ENCODE assay signal across 8 cellular contexts in genomic region chr10:119305860-119306513, GRCh38.
DNase-seq lines count a peak whose midpoint lies in the region; ATAC-seq and TF ChIP-seq lines count a peak whose summit lies in the region.

No MANE protein-coding gene starts in this region.

- peaks cover 49% of the 10 kb centered on the region for H3K79me2 ChIP-seq in MM.1S (ENCODE audit: low read length)

- H3K9me3 Mint-ChIP-seq in activated CD4-positive, alpha-beta T cell treated with anti-CD3 and anti-CD28 coated beads for 36 hours (ENCODE audit: low read depth): no peaks in the 10 kb centered on the region
- H3K9me3 Mint-ChIP-seq in natural killer cell: no peaks in the 10 kb centered on the region
- no peaks in the 10 kb centered on the region for H3K9me3 Mint-ChIP-seq in stimulated activated naive CD8-positive, alpha-beta T cell treated with anti-CD3 and anti-CD28 coated beads, Interleukin-15, amount 100 ng/mL, for 72 hours

- H3K4me1 Mint-ChIP-seq in activated CD4-positive, alpha-beta T cell treated with anti-CD3 and anti-CD28 coated beads for 36 hours: peaks cover 79% of the 10 kb centered on the region
- H3K4me1 Mint-ChIP-seq in natural killer cell: peaks cover 84 to 95% of the 10 kb centered on the region in 2 donors
- H3K4me1 Mint-ChIP-seq in stimulated activated naive CD8-positive, alpha-beta T cell treated with anti-CD3 and anti-CD28 coated beads, Interleukin-15, amount 100 ng/mL, for 72 hours: peaks cover 100% of the 10 kb centered on the region

- CTCF ChIA-PET in activated CD4-positive, alpha-beta T cell treated with anti-CD3 and anti-CD28 coated beads for 36 hours (lab: Charles Lee): interaction anchor here (0.6 to 3.9 kb wide), 8 partner anchors 10 to 113 kb away, joined by 3 to 35 read pairs (median 4); partner anchors contain the start of gene GRK5

- H3K4me1 ChIP-seq in MM.1S (ENCODE audit: low read length): peaks cover 47% of the 10 kb centered on the region

- DNase-seq in HCEC 1CT (peak; percentile 99), MM.1S (peak; percentile 86), coronary artery (ENCODE audit: low spot score) (peak; percentile 86), natural killer cell (peak; percentile 81), NCI-H526 treated with DMSO at 0.1 percent for 48 hours (lab: John Stamatoyannopoulos, UW) (no peak)
- peak; percentile 93 for DNase-seq in activated CD4-positive, alpha-beta T cell treated with anti-CD3 and anti-CD28 coated beads for 36 hours
- DNase-seq in stimulated activated naive CD8-positive, alpha-beta T cell treated with anti-CD3 and anti-CD28 coated beads, Interleukin-15, amount 100 ng/mL, for 72 hours: peak; percentile 87 to 95

- H3F3A ChIP-seq in MM.1S (ENCODE audit: insufficient read depth, low read length): peaks cover 20% of the 10 kb centered on the region

- peak overlapping the region; percentile 95 for H3K9ac ChIP-seq in MM.1S (ENCODE audit: low read length)

- H3K4me2 ChIP-seq in MM.1S (ENCODE audit: low read depth, low read length): peak overlapping the region; percentile 100

- H3K9me2 ChIP-seq in MM.1S (replicated peaks; ENCODE audit: insufficient read depth, low read length): no peaks in the 10 kb centered on the region

- POLR2A ChIA-PET in activated CD4-positive, alpha-beta T cell treated with anti-CD3 and anti-CD28 coated beads for 36 hours (lab: Charles Lee): interaction anchor here (0.6 to 1.4 kb wide), 5 partner anchors 10 to 551 kb away, joined by 3 to 8 read pairs (median 3); partner anchors contain the start of genes CACUL1 and GRK5

- no peaks in the 10 kb centered on the region for H3K36me3 Mint-ChIP-seq in activated CD4-positive, alpha-beta T cell treated with anti-CD3 and anti-CD28 coated beads for 36 hours (ENCODE audit: low read depth)
- no peaks in the 10 kb centered on the region for H3K36me3 Mint-ChIP-seq in natural killer cell

- H3K27me3 Mint-ChIP-seq in activated CD4-positive, alpha-beta T cell treated with anti-CD3 and anti-CD28 coated beads for 36 hours: peaks cover 2% of the 10 kb centered on the region
- peaks cover 0 to under 1% of the 10 kb centered on the region in 2 donors for H3K27me3 Mint-ChIP-seq in natural killer cell (ENCODE audit: low read depth in 2 of 2)
- peaks cover 7% of the 10 kb centered on the region for H3K27me3 Mint-ChIP-seq in stimulated activated naive CD8-positive, alpha-beta T cell treated with anti-CD3 and anti-CD28 coated beads, Interleukin-15, amount 100 ng/mL, for 72 hours

- intact Hi-C loops in activated CD4-positive, alpha-beta T cell treated with anti-CD3 and anti-CD28 coated beads for 36 hours (cut with DNase I, micrococcal nuclease): loop anchor here (1.0 to 10.0 kb wide), 19 partner anchors 9 to 1651 kb away; partner anchors contain the start of genes GRK5 (in 2 of the 2), RGS10 (in 2 of the 2), BAG3 (in 1 of the 2) and CACUL1 (in 1 of the 2)
- intact Hi-C loops in natural killer cell (cut with micrococcal nuclease): loop anchor here (1.0 to 5.0 kb wide), 5 partner anchors 17 to 174 kb away; partner anchors contain the start of gene GRK5

- no peaks in the 10 kb centered on the region for H3K36me3 ChIP-seq in MM.1S (replicated peaks; ENCODE audit: insufficient read depth, low read length)

- H3K27ac Mint-ChIP-seq in activated CD4-positive, alpha-beta T cell treated with anti-CD3 and anti-CD28 coated beads for 36 hours: peak overlapping the region; percentile 100
- H3K27ac Mint-ChIP-seq in natural killer cell: peak overlapping the region; percentile 92
- peak overlapping the region; percentile 91 to 94 for H3K27ac Mint-ChIP-seq in stimulated activated naive CD8-positive, alpha-beta T cell treated with anti-CD3 and anti-CD28 coated beads, Interleukin-15, amount 100 ng/mL, for 72 hours

- no peaks in the 10 kb centered on the region for H3K27me3 ChIP-seq in MM.1S (replicated peaks; ENCODE audit: insufficient read depth, low read length)

- peak overlapping the region; percentile 81 for H3K4me3 ChIP-seq in MM.1S (ENCODE audit: low read length)
- H3K4me3 ChIP-seq in coronary artery: no peak overlapping the region

- peak; percentile 34 for TF ChIP-seq POLR2A in GM10847 (IDR thresholded peaks at IDR 0.05; ENCODE audit: extremely low read depth, insufficient read length)

- TF ChIP-seq CTCF in MM.1S (IDR thresholded peaks at IDR 0.05; ENCODE audit: low read length) (no peak), coronary artery (IDR thresholded peaks at IDR 0.05) (no peak), natural killer cell (IDR thresholded peaks at IDR 0.05) (no peak)

- no peaks in the 10 kb centered on the region for H3K9me3 ChIP-seq in MM.1S (replicated peaks; ENCODE audit: insufficient read depth, low read length)

- peak overlapping the region; percentile 98 for H3K27ac ChIP-seq in MM.1S (ENCODE audit: low read length)
- peak overlapping the region; percentile 41 to 84 for H3K27ac ChIP-seq in coronary artery

- ATAC-seq in activated CD4-positive, alpha-beta T cell treated with anti-CD3 and anti-CD28 coated beads for 36 hours: peak; percentile 73
- ATAC-seq in natural killer cell: peak; percentile 69 to 87 (median 80)
- ATAC-seq in stimulated activated naive CD8-positive, alpha-beta T cell treated with anti-CD3 and anti-CD28 coated beads, Interleukin-15, amount 100 ng/mL, for 72 hours: peak; percentile 92

- H2AFZ ChIP-seq in MM.1S (ENCODE audit: low read length): peak overlapping the region; percentile 52

- no peaks in the 10 kb centered on the region; the same call in 1 of the 2 replicates for H4K20me1 ChIP-seq in MM.1S (ENCODE audit: insufficient read depth, low read length)

- peak overlapping the region; percentile 72 for H3K4me3 Mint-ChIP-seq in activated CD4-positive, alpha-beta T cell treated with anti-CD3 and anti-CD28 coated beads for 36 hours
- peak overlapping the region; percentile 60 for H3K4me3 Mint-ChIP-seq in natural killer cell
- peak overlapping the region; percentile 79 to 90 for H3K4me3 Mint-ChIP-seq in stimulated activated naive CD8-positive, alpha-beta T cell treated with anti-CD3 and anti-CD28 coated beads, Interleukin-15, amount 100 ng/mL, for 72 hours
